ENCODE assay signal across 18 cellular contexts in the genomic region with DNA sequence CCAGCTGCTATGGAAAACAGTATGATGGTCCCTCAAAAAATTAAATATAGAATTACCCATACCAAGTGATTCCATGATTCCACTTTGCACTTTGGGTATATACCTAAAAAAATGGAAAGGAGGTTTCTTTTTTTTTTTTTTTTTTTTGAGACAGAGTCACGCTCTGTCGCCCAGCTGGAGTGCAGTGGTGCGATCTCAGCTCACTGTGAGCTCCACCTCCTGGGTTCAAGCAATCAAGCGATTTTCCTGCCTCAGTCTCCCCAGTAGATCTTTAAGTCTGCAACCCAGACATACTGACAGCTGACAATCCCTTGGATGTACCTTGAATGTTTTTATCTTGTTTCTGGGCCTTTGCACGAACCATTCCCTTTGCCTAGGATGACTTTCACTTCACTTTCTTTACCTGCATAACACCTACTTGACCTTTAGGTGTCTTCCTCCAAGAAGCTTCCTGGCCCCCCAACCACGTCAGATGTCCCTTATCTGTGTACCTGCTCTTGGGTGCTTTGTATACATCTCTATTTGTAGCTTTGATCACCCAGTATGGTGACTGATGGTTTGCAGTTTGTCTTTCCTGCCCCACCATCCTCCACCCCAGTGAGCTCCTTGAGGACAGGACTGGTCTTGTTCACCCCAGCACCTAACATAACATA. TPM values are rescaled to one million over a fixed set of nuclear protein-coding genes. Genes with fewer than 3 reads are reported as not detected.
DNase-seq lines count a peak whose midpoint lies in the region; ATAC-seq, FAIRE-seq and TF ChIP-seq lines count a peak whose summit lies in the region.
"Had no signal": no experiment of that assay in that cellular context is flagged by ENCODE, and none has a peak within 500 bp of the region (broad histone marks: within the 10 kb centered on the region; RNA-seq: fewer than 3 reads in every experiment).

No MANE protein-coding gene starts in this region.

- no peak overlapping the region; the same call in 1 of the 2 replicates for H3K9ac ChIP-seq in OCI-LY1 (ENCODE audit: low read length)

- peaks cover 56% of the 10 kb centered on the region for H3K4me1 Mint-ChIP-seq in activated naive CD4-positive, alpha-beta T cell treated with anti-CD3 and anti-CD28 coated beads, Interleukin-2, amount 10 ng/mL, durations not matched to agents 7 days and 5 days
- H3K4me1 Mint-ChIP-seq in central memory CD8-positive, alpha-beta T cell = peaks cover 51% of the 10 kb centered on the region
- H3K4me1 Mint-ChIP-seq in stimulated activated naive B cell treated with anti-CD40 and anti-IgM and Interleukin-4, amounts not matched to agents 10 μg/mL and 1 μg/mL and 100 μg/mL, for 72 hours = peaks cover 24 to 66% of the 10 kb centered on the region in 2 donors
- peaks cover 4% of the 10 kb centered on the region for H3K4me1 Mint-ChIP-seq in MCF 10A (ENCODE audit: insufficient read depth, unreplicated experiment)

- POLR2A ChIA-PET in MCF 10A (lab: Yijun Ruan, JAX) = interaction anchor here (0.6 kb wide), 1 partner anchor 732 kb away, joined by 3 read pairs; no protein-coding TSS in a partner anchor

- peak overlapping the region; percentile 51 for H3K4me2 ChIP-seq in OCI-LY1 (ENCODE audit: low read length)
- H3K4me2 ChIP-seq: PC-9 had no signal

- H3K27me3 Mint-ChIP-seq in activated naive CD4-positive, alpha-beta T cell treated with anti-CD3 and anti-CD28 coated beads, Interleukin-2, amount 10 ng/mL, durations not matched to agents 7 days and 5 days = no peaks in the 10 kb centered on the region
- H3K27me3 Mint-ChIP-seq in central memory CD8-positive, alpha-beta T cell = no peaks in the 10 kb centered on the region
- H3K27me3 Mint-ChIP-seq in stimulated activated naive B cell treated with anti-CD40 and anti-IgM and Interleukin-4, amounts not matched to agents 10 μg/mL and 1 μg/mL and 100 μg/mL, for 72 hours = no peaks in the 10 kb centered on the region
- H3K27me3 Mint-ChIP-seq in MCF 10A (ENCODE audit: insufficient read depth, unreplicated experiment) = no peaks in the 10 kb centered on the region

- peak; percentile 31; the same call in 1 of the 2 replicates for TF ChIP-seq CTCF in OCI-LY1 (IDR thresholded peaks at IDR 0.05; ENCODE audit: low read length)
- TF ChIP-seq CTCF in MCF 10A (IDR thresholded peaks at IDR 0.05; ENCODE audit: unreplicated experiment) = no peak
- TF ChIP-seq CTCF in heart right ventricle (IDR thresholded peaks at IDR 0.05) = no peak

- no peak overlapping the region for H3K4me3 Mint-ChIP-seq in activated naive CD4-positive, alpha-beta T cell treated with anti-CD3 and anti-CD28 coated beads, Interleukin-2, amount 10 ng/mL, durations not matched to agents 7 days and 5 days
- H3K4me3 Mint-ChIP-seq in central memory CD8-positive, alpha-beta T cell = peak overlapping the region; percentile 12
- peak overlapping the region; percentile 10 to 34 for H3K4me3 Mint-ChIP-seq in stimulated activated naive B cell treated with anti-CD40 and anti-IgM and Interleukin-4, amounts not matched to agents 10 μg/mL and 1 μg/mL and 100 μg/mL, for 72 hours
- no peak overlapping the region for H3K4me3 Mint-ChIP-seq in MCF 10A (ENCODE audit: unreplicated experiment)

- no peaks in the 10 kb centered on the region for H3K79me2 ChIP-seq in OCI-LY1 (ENCODE audit: insufficient read depth, low read length)

- H3K4me1 ChIP-seq in OCI-LY1 (ENCODE audit: insufficient read depth, low read length, severe bottlenecking) (peaks cover 79% of the 10 kb centered on the region), heart right ventricle (peaks cover 0 to 9% (median 0%) of the 10 kb centered on the region in 9 donors)
- H3K4me1 ChIP-seq: testis had no signal

- no peak for ATAC-seq in central memory CD8-positive, alpha-beta T cell (replicated peaks; ENCODE audit: extremely low read depth, poor library complexity, severe bottlenecking)
- peak; percentile 57 to 67 for ATAC-seq in stimulated activated naive B cell treated with anti-CD40 and anti-IgM and Interleukin-4, amounts not matched to agents 10 μg/mL and 1 μg/mL and 100 μg/mL, for 72 hours (replicated peaks)
- ATAC-seq in heart right ventricle = no peak
- ATAC-seq: activated CD4-positive, CD25-positive, alpha-beta regulatory T cell treated with anti-CD3 and anti-CD28 coated beads, Interleukin-2, amount 50 U/mL, for 24 hours; K562 had no signal

- H3K9me2 ChIP-seq in OCI-LY1 (ENCODE audit: low read depth, low read length) = no peaks in the 10 kb centered on the region

- FAIRE-seq in RCC 7860 (lab: Jason Lieb, UNC) = no peak
- FAIRE-seq: K562 had no signal

- H3K27ac ChIP-seq in OCI-LY1 (ENCODE audit: low read depth, low read length, poor library complexity, severe bottlenecking) (peak overlapping the region; percentile 98), heart right ventricle (no peak overlapping the region)
- H3K27ac ChIP-seq: PC-9, testis had no signal

- no peaks in the 10 kb centered on the region for H4K20me1 ChIP-seq in OCI-LY1 (ENCODE audit: insufficient read depth, low read length)

- H3K9me3 ChIP-seq in OCI-LY1 (ENCODE audit: low read length) = no peaks in the 10 kb centered on the region
- no peaks in the 10 kb centered on the region for H3K9me3 ChIP-seq in heart right ventricle
- H3K9me3 ChIP-seq: testis had no signal

- H3K4me3 ChIP-seq in OCI-LY1 (ENCODE audit: low read depth, low read length, poor library complexity, severe bottlenecking) (peak overlapping the region; percentile 21), heart right ventricle (no peak overlapping the region)
- H3K4me3 ChIP-seq: K562, PC-9, testis had no signal

- H3K27ac Mint-ChIP-seq in activated naive CD4-positive, alpha-beta T cell treated with anti-CD3 and anti-CD28 coated beads, Interleukin-2, amount 10 ng/mL, durations not matched to agents 7 days and 5 days = peak overlapping the region; percentile 1
- H3K27ac Mint-ChIP-seq in central memory CD8-positive, alpha-beta T cell (ENCODE audit: low read depth) = peak overlapping the region; percentile 99
- H3K27ac Mint-ChIP-seq in stimulated activated naive B cell treated with anti-CD40 and anti-IgM and Interleukin-4, amounts not matched to agents 10 μg/mL and 1 μg/mL and 100 μg/mL, for 72 hours = peak overlapping the region; percentile 84
- no peak overlapping the region for H3K27ac Mint-ChIP-seq in MCF 10A (ENCODE audit: low read depth, unreplicated experiment)

- H2AFZ ChIP-seq in OCI-LY1 (ENCODE audit: low read length) = no peak overlapping the region
- H2AFZ ChIP-seq: PC-9 had no signal

- no peaks in the 10 kb centered on the region for H3K9me3 Mint-ChIP-seq in activated naive CD4-positive, alpha-beta T cell treated with anti-CD3 and anti-CD28 coated beads, Interleukin-2, amount 10 ng/mL, durations not matched to agents 7 days and 5 days
- H3K9me3 Mint-ChIP-seq in central memory CD8-positive, alpha-beta T cell = no peaks in the 10 kb centered on the region
- no peaks in the 10 kb centered on the region for H3K9me3 Mint-ChIP-seq in stimulated activated naive B cell treated with anti-CD40 and anti-IgM and Interleukin-4, amounts not matched to agents 10 μg/mL and 1 μg/mL and 100 μg/mL, for 72 hours
- H3K9me3 Mint-ChIP-seq in MCF 10A (ENCODE audit: unreplicated experiment) = no peaks in the 10 kb centered on the region

- peaks cover 23% of the 10 kb centered on the region for H3F3A ChIP-seq in OCI-LY1 (ENCODE audit: insufficient read depth, low read length)

- H3K36me3 Mint-ChIP-seq in activated naive CD4-positive, alpha-beta T cell treated with anti-CD3 and anti-CD28 coated beads, Interleukin-2, amount 10 ng/mL, durations not matched to agents 7 days and 5 days = peaks cover 5% of the 10 kb centered on the region
- H3K36me3 Mint-ChIP-seq in central memory CD8-positive, alpha-beta T cell (ENCODE audit: insufficient read depth) = peaks cover 14% of the 10 kb centered on the region
- peaks cover 2 to 7% of the 10 kb centered on the region in 2 donors for H3K36me3 Mint-ChIP-seq in stimulated activated naive B cell treated with anti-CD40 and anti-IgM and Interleukin-4, amounts not matched to agents 10 μg/mL and 1 μg/mL and 100 μg/mL, for 72 hours
- no peaks in the 10 kb centered on the region for H3K36me3 Mint-ChIP-seq in MCF 10A (ENCODE audit: insufficient read depth, unreplicated experiment)

- CTCF ChIA-PET in activated naive CD4-positive, alpha-beta T cell treated with anti-CD3 and anti-CD28 coated beads, Interleukin-2, amount 10 ng/mL, durations not matched to agents 7 days and 5 days (lab: Charles Lee) = interaction anchor here (1.0 to 1.4 kb wide), 4 partner anchors 13 to 16 kb away, joined by 3 to 5 read pairs (median 3); no protein-coding TSS in a partner anchor
- CTCF ChIA-PET in MCF 10A (lab: Yijun Ruan, JAX) = interaction anchor here (0.6 kb wide), 1 partner anchor 13 kb away, joined by 3 read pairs; no protein-coding TSS in a partner anchor

- DNase-seq in activated naive CD4-positive, alpha-beta T cell treated with anti-CD3 and anti-CD28 coated beads, Interleukin-2, amount 10 ng/mL, durations not matched to agents 7 days and 5 days = no peak
- DNase-seq in activated naive CD4-positive, alpha-beta T cell (lab: John Stamatoyannopoulos, UW) = no peak
- DNase-seq in central memory CD8-positive, alpha-beta T cell (ENCODE audit: low spot score in 2 of 2) = no peak
- DNase-seq in stimulated activated naive B cell treated with anti-CD40 and anti-IgM and Interleukin-4, amounts not matched to agents 10 μg/mL and 1 μg/mL and 100 μg/mL, for 72 hours = no peak
- DNase-seq in RCC 7860 (ENCODE audit: low spot score) = no peak
- no peak for DNase-seq in MCF 10A (ENCODE audit: unreplicated experiment)
- DNase-seq in heart right ventricle = no peak
- DNase-seq: cerebellar nuclear complex; DMS79 treated with DMSO at 0.1 percent for 48 hours; kidney glomerular epithelial cell; NCI-H1436; PC-9; stimulated activated CD4-positive, alpha-beta T cell treated with anti-CD3 and anti-CD28 coated beads, Interleukin-12 subunit alpha, Interleukin-12 subunit beta, amount 100 ng/mL, for 4 hours; testis had no signal

- H3K27me3 ChIP-seq in OCI-LY1 (ENCODE audit: insufficient read depth, low read length) (no peaks in the 10 kb centered on the region), heart right ventricle (no peaks in the 10 kb centered on the region)
- H3K27me3 ChIP-seq: testis had no signal

- BruUV-seq in MCF 10A (replicated peaks; lab: Mats Ljungman, UMichigan) = no TSS peak

- H3K36me3 ChIP-seq in OCI-LY1 (ENCODE audit: insufficient read depth, low read length) (no peaks in the 10 kb centered on the region), heart right ventricle (peaks cover 0 to 19% (median 0%) of the 10 kb centered on the region in 9 donors)

- intact Hi-C loops in MCF 10A (cut with micrococcal nuclease) (no loop called here), heart right ventricle (cut with DNase I) (no loop called here)

- 86 to 89% methylated on average over 6 of the region's 6 CpGs for WGBS in heart right ventricle, 2 donors

RNA-seq across cellular contexts. Expression of gene UCP3, which starts 11.6 kb away (rescaled TPM):
- total RNA-seq in MCF 10A (2022) (1.5 and 2.5 TPM in 2 replicates), heart right ventricle (10 to 100 TPM in 1 of 10 donors, 1 to 10 TPM in 7, under 1 TPM in 2; 0.61 to 12.6 (median 1.6) TPM)
- polyA plus RNA-seq in heart right ventricle = 1 to 10 TPM in 1 of 2 donors, under 1 TPM in 1; 0.83 to 3.5 TPM

RNA-seq across cellular contexts. Expression of gene UCP2, which starts 14.6 kb away (rescaled TPM):
- total RNA-seq in MCF 10A (2022) = not detected in 2 replicates
- 10 to 100 TPM; 11.8 to 73.3 (median 18.1) TPM for total RNA-seq in heart right ventricle
- polyA plus RNA-seq in heart right ventricle = 10 to 100 TPM; 10.2 to 18.4 TPM

RNA-seq across cellular contexts. Expression of gene DNAJB13, which starts 46.4 kb away (rescaled TPM):
- total RNA-seq in MCF 10A (2022) (0.29 and 0.30 TPM in 2 replicates), heart right ventricle (not detected)
- polyA plus RNA-seq in heart right ventricle = not detected
- total RNA-seq: K562, NCI-H460 had no signal

Comparison
In these comparisons a context has a peak if more than half of its experiments do, and no peak if none do; other contexts are left out.
1. H3K4me3 Mint-ChIP-seq: peak in central memory CD8-positive, alpha-beta T cell (single experiment) and stimulated activated naive B cell treated with anti-CD40 and anti-IgM and Interleukin-4, amounts not matched to agents 10 μg/mL and 1 μg/mL and 100 μg/mL, for 72 hours (2 of 2); none in activated naive CD4-positive, alpha-beta T cell treated with anti-CD3 and anti-CD28 coated beads, Interleukin-2, amount 10 ng/mL, durations not matched to agents 7 days and 5 days (single experiment) and MCF 10A (single experiment).
2. ATAC-seq: peak in stimulated activated naive B cell treated with anti-CD40 and anti-IgM and Interleukin-4, amounts not matched to agents 10 μg/mL and 1 μg/mL and 100 μg/mL, for 72 hours (2 of 2); none in central memory CD8-positive, alpha-beta T cell (single experiment) and heart right ventricle (0 of 8).
3. RNA of gene UCP2, which starts 14.6 kb away (total RNA-seq): 11.8 to 73.3 TPM in heart right ventricle; not detected in MCF 10A; every median in the first group is over 10 times any median in the second.